ENCODE assay signal across 24 cellular contexts in the genomic region with DNA sequence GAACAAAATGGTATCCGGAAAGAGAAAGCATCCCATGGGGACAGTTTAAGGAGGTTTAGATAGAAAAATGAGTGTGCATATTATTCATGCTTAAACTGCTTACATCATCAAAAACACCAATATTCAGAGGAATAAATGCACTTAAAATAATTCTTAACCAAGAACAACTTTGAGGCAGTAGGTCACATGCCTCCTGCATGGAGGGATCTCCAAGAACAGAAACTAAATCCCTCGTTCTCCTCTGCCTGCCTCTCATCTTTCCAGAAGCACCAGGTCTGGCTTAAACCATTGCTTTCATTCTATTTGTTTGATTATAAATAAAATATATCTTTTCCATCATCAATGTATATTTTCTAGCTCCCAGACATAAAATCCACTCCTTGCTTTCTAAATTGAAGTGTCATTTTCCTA.
"Had no signal": no experiment of that assay in that cellular context is flagged by ENCODE, and none has a peak within 500 bp of the region (broad histone marks: within the 10 kb centered on the region; RNA-seq: fewer than 3 reads in every experiment).

No MANE protein-coding gene starts in this region.

- H3K27ac Mint-ChIP-seq: activated CD8-positive, alpha-beta T cell treated with anti-CD3 and anti-CD28 coated beads, Interleukin-2, amount 10 ng/mL, durations not matched to agents 7 days and 5 days; activated naive CD4-positive, alpha-beta T cell treated with anti-CD3 and anti-CD28 coated beads, Interleukin-2, amount 50 U/mL, for 72 hours; activated naive CD8-positive, alpha-beta T cell treated with anti-CD3 and anti-CD28 coated beads, Interleukin-2, amount 50 U/mL, for 24 hours; activated T-cell treated with anti-CD3 and anti-CD28 coated beads, Interleukin-2, amount 50 U/mL, for 24 hours; activated T-helper 1 cell treated with anti-CD3 and anti-CD28 coated beads, Interleukin-12 subunit alpha, Interleukin-12 subunit beta, Interleukin-2, Interleukin-4 antibody, amounts not matched to agents 30 ng/mL and 10 ng/mL and 1 ng/mL, durations not matched to agents 14 hours and 24 hours and 36 hours; T-helper 1 cell treated with Interleukin-12 subunit alpha and Interleukin-12 subunit beta and Interleukin-4 antibody, amounts not matched to agents 30 μg/mL and 1 μg/mL, for 36 hours had no signal

- H3K27ac ChIP-seq: brain microvascular endothelial cell, cardiac muscle cell had no signal

- H3K4me3 Mint-ChIP-seq: activated CD8-positive, alpha-beta T cell treated with anti-CD3 and anti-CD28 coated beads, Interleukin-2, amount 10 ng/mL, durations not matched to agents 7 days and 5 days; activated naive CD8-positive, alpha-beta T cell treated with anti-CD3 and anti-CD28 coated beads, Interleukin-2, amount 50 U/mL, for 24 hours; activated T-cell treated with anti-CD3 and anti-CD28 coated beads, Interleukin-2, amount 50 U/mL, for 24 hours; activated T-helper 1 cell treated with anti-CD3 and anti-CD28 coated beads, Interleukin-12 subunit alpha, Interleukin-12 subunit beta, Interleukin-2, Interleukin-4 antibody, amounts not matched to agents 30 ng/mL and 10 ng/mL and 1 ng/mL, durations not matched to agents 14 hours and 24 hours and 36 hours; T-helper 1 cell treated with Interleukin-12 subunit alpha and Interleukin-12 subunit beta and Interleukin-4 antibody, amounts not matched to agents 30 μg/mL and 1 μg/mL, for 36 hours had no signal

- H3K27me3 ChIP-seq: brain microvascular endothelial cell, cardiac muscle cell had no signal

- DNase-seq: activated CD4-positive, alpha-beta T cell treated with anti-CD3 and anti-CD28 coated beads for 4 hours; activated CD8-positive, alpha-beta T cell treated with anti-CD3 and anti-CD28 coated beads, Interleukin-2, amount 10 ng/mL, durations not matched to agents 7 days and 5 days; activated effector memory CD4-positive, alpha-beta T cell treated with anti-CD3 and anti-CD28 coated beads, Interleukin-2, amount 50 U/mL, for 16 hours; activated naive CD4-positive, alpha-beta T cell treated with Interleukin-2 at 50 U/mL for 16 hours; activated naive CD8-positive, alpha-beta T cell treated with anti-CD3 and anti-CD28 coated beads, Interleukin-2, amount 50 U/mL, for 24 hours; activated T-cell treated with anti-CD3 and anti-CD28 coated beads, Interleukin-2, amount 50 U/mL, for 24 hours; amniotic stem cell; brain microvascular endothelial cell; cerebellar nuclear complex; Karpas-422; MM.1S; NCI-H1105 treated with DMSO at 0.1 percent for 48 hours; NCI-H1436 treated with DMSO at 0.1 percent for 48 hours; NCI-H187; NCI-H2081; NCI-H510A treated with DMSO at 0.1 percent for 48 hours; NCI-H69; NK-92 treated with Interleukin-12 subunit alpha and Interleukin-12 subunit beta, amount 100 ng/mL, for 24 hours; SHP77 treated with DMSO at 0.1 percent for 48 hours had no signal

- ATAC-seq: activated CD4-positive, CD25-positive, alpha-beta regulatory T cell treated with anti-CD3 and anti-CD28 coated beads, Interleukin-2, amount 50 U/mL, for 24 hours; activated CD8-positive, alpha-beta T cell treated with anti-CD3 and anti-CD28 coated beads, Interleukin-2, amount 10 ng/mL, durations not matched to agents 7 days and 5 days; activated naive CD4-positive, alpha-beta T cell treated with anti-CD3 and anti-CD28 coated beads, Interleukin-2, amount 50 U/mL, for 72 hours; activated naive CD8-positive, alpha-beta T cell treated with anti-CD3 and anti-CD28 coated beads, Interleukin-2, amount 50 U/mL, for 24 hours had no signal

- H3K9me3 Mint-ChIP-seq: activated naive CD4-positive, alpha-beta T cell treated with anti-CD3 and anti-CD28 coated beads, Interleukin-2, amount 50 U/mL, for 72 hours; activated naive CD8-positive, alpha-beta T cell treated with anti-CD3 and anti-CD28 coated beads, Interleukin-2, amount 50 U/mL, for 24 hours; activated T-cell treated with anti-CD3 and anti-CD28 coated beads, Interleukin-2, amount 50 U/mL, for 24 hours; activated T-helper 1 cell treated with anti-CD3 and anti-CD28 coated beads, Interleukin-12 subunit alpha, Interleukin-12 subunit beta, Interleukin-2, Interleukin-4 antibody, amounts not matched to agents 30 ng/mL and 10 ng/mL and 1 ng/mL, durations not matched to agents 14 hours and 24 hours and 36 hours; T-helper 1 cell treated with Interleukin-12 subunit alpha and Interleukin-12 subunit beta and Interleukin-4 antibody, amounts not matched to agents 30 μg/mL and 1 μg/mL, for 36 hours had no signal

- H3K4me3 ChIP-seq: cardiac muscle cell had no signal

- H3K36me3 Mint-ChIP-seq: activated naive CD4-positive, alpha-beta T cell treated with anti-CD3 and anti-CD28 coated beads, Interleukin-2, amount 50 U/mL, for 72 hours had no signal

- H3K4me1 Mint-ChIP-seq: activated naive CD8-positive, alpha-beta T cell treated with anti-CD3 and anti-CD28 coated beads, Interleukin-2, amount 50 U/mL, for 24 hours had no signal

- H3K36me3 ChIP-seq: brain microvascular endothelial cell, cardiac muscle cell had no signal
